Comparison of ENCODE assay signal across 16 cellular contexts in genomic region chr9:123615381-123615780, GRCh38.
DNase-seq lines count a peak whose midpoint lies in the region; ATAC-seq and TF ChIP-seq lines count a peak whose summit lies in the region.
"Had no signal": no experiment of that assay in that cellular context is flagged by ENCODE, and none has a peak within 500 bp of the region (broad histone marks: within the 10 kb centered on the region; RNA-seq: fewer than 3 reads in every experiment).

No MANE protein-coding gene starts in this region.

- no peaks in the 10 kb centered on the region for H3K9me3 Mint-ChIP-seq in activated naive CD8-positive, alpha-beta T cell treated with anti-CD3 and anti-CD28 coated beads, Interleukin-2, amount 50 U/mL, for 24 hours
- H3K9me3 Mint-ChIP-seq in activated naive CD8-positive, alpha-beta T cell treated with anti-CD3 and anti-CD28 coated beads for 36 hours = no peaks in the 10 kb centered on the region
- no peaks in the 10 kb centered on the region for H3K9me3 Mint-ChIP-seq in activated B cell treated with CpG ODN at 0.5 μM for 24 hours
- H3K9me3 Mint-ChIP-seq: effector memory CD8-positive, alpha-beta T cell had no signal

- intact Hi-C loops in activated B cell treated with CpG ODN at 0.5 μM for 24 hours (cut with micrococcal nuclease) = no loop called here
- intact Hi-C loops in breast epithelium (cut with DNase I; ENCODE audit: low total_unique reads) = loop anchor here (10.0 kb wide), 2 partner anchors 889 to 1081 kb away; partner anchors contain the start of gene NR5A1

- H3K27ac ChIP-seq in breast epithelium = no peak overlapping the region
- H3K27ac ChIP-seq: ascending aorta, ovary had no signal

- no peak for DNase-seq in activated naive CD8-positive, alpha-beta T cell treated with anti-CD3 and anti-CD28 coated beads, Interleukin-2, amount 50 U/mL, for 24 hours
- no peak for DNase-seq in activated naive CD8-positive, alpha-beta T cell treated with anti-CD3 and anti-CD28 coated beads for 36 hours
- DNase-seq in NAMALWA (ENCODE audit: low spot score) (peak; percentile 6), activated B cell treated with CpG ODN at 0.5 μM for 24 hours (no peak), breast epithelium (ENCODE audit: low spot score in 2 of 2) (no peak), Kasumi-1 (lab: John Stamatoyannopoulos, UW) (no peak)
- DNase-seq: activated CD4-positive, alpha-beta T cell treated with anti-CD3 and anti-CD28 coated beads for 48 hours; activated naive CD4-positive, alpha-beta T cell treated with Interleukin-2 at 50 U/mL for 16 hours; effector memory CD8-positive, alpha-beta T cell; left ventricle myocardium superior; NCI-H187 treated with DMSO at 0.1 percent for 48 hours; ovary had no signal

- H3K4me3 ChIP-seq in breast epithelium = no peak overlapping the region
- H3K4me3 ChIP-seq: ascending aorta, ovary had no signal

- no peak overlapping the region for H3K4me3 Mint-ChIP-seq in activated naive CD8-positive, alpha-beta T cell treated with anti-CD3 and anti-CD28 coated beads, Interleukin-2, amount 50 U/mL, for 24 hours
- no peak overlapping the region for H3K4me3 Mint-ChIP-seq in activated naive CD8-positive, alpha-beta T cell treated with anti-CD3 and anti-CD28 coated beads for 36 hours
- no peak overlapping the region for H3K4me3 Mint-ChIP-seq in activated B cell treated with CpG ODN at 0.5 μM for 24 hours
- H3K4me3 Mint-ChIP-seq: effector memory CD8-positive, alpha-beta T cell had no signal

- POLR2A ChIA-PET in activated B cell treated with CpG ODN at 0.5 μM for 24 hours (lab: Charles Lee) = no interaction called here

- CTCF ChIA-PET in activated B cell treated with CpG ODN at 0.5 μM for 24 hours (lab: Charles Lee) = interaction anchor here (1.4 kb wide), 1 partner anchor 9 kb away, joined by 3 read pairs; no protein-coding TSS in a partner anchor

- ATAC-seq in activated naive CD8-positive, alpha-beta T cell treated with anti-CD3 and anti-CD28 coated beads, Interleukin-2, amount 50 U/mL, for 24 hours = peak; percentile 49
- peak; percentile 50 for ATAC-seq in activated B cell treated with CpG ODN at 0.5 μM for 24 hours (ENCODE audit: low read depth)
- no peak for ATAC-seq in HG03571 (IDR thresholded peaks at IDR 0.05; ENCODE audit: unreplicated experiment)
- ATAC-seq in SK-N-SH treated with all-trans-retinoic acid at 6 μM for 48 hours = no peak
- ATAC-seq: effector memory CD8-positive, alpha-beta T cell; left ventricle myocardium superior; sciatic nerve had no signal

- no peaks in the 10 kb centered on the region for H3K4me1 ChIP-seq in breast epithelium
- H3K4me1 ChIP-seq: ascending aorta had no signal

- no peaks in the 10 kb centered on the region for H3K27me3 ChIP-seq in breast epithelium
- H3K27me3 ChIP-seq: ascending aorta, ovary had no signal

- no peaks in the 10 kb centered on the region for H3K9me3 ChIP-seq in breast epithelium
- H3K9me3 ChIP-seq: ascending aorta, ovary had no signal

- H3K4me1 Mint-ChIP-seq in activated naive CD8-positive, alpha-beta T cell treated with anti-CD3 and anti-CD28 coated beads, Interleukin-2, amount 50 U/mL, for 24 hours = peaks cover 4% of the 10 kb centered on the region
- peaks cover 6% of the 10 kb centered on the region for H3K4me1 Mint-ChIP-seq in activated naive CD8-positive, alpha-beta T cell treated with anti-CD3 and anti-CD28 coated beads for 36 hours
- peaks cover 21% of the 10 kb centered on the region for H3K4me1 Mint-ChIP-seq in activated B cell treated with CpG ODN at 0.5 μM for 24 hours

- H3K36me3 ChIP-seq in breast epithelium = no peaks in the 10 kb centered on the region
- H3K36me3 ChIP-seq: ascending aorta, ovary had no signal

- H3K36me3 Mint-ChIP-seq in activated naive CD8-positive, alpha-beta T cell treated with anti-CD3 and anti-CD28 coated beads, Interleukin-2, amount 50 U/mL, for 24 hours (ENCODE audit: low read depth) = peaks cover 4% of the 10 kb centered on the region
- peaks cover 8% of the 10 kb centered on the region for H3K36me3 Mint-ChIP-seq in activated naive CD8-positive, alpha-beta T cell treated with anti-CD3 and anti-CD28 coated beads for 36 hours
- H3K36me3 Mint-ChIP-seq in activated B cell treated with CpG ODN at 0.5 μM for 24 hours (ENCODE audit: low read depth) = no peaks in the 10 kb centered on the region

- no peak for TF ChIP-seq POLR2A in breast epithelium (IDR thresholded peaks at IDR 0.05)

- TF ChIP-seq CTCF in activated B cell treated with CpG ODN at 0.5 μM for 24 hours (IDR thresholded peaks at IDR 0.05) = no peak
- no peak for TF ChIP-seq CTCF in breast epithelium (IDR thresholded peaks at IDR 0.05)

- no peak overlapping the region for H3K27ac Mint-ChIP-seq in activated naive CD8-positive, alpha-beta T cell treated with anti-CD3 and anti-CD28 coated beads, Interleukin-2, amount 50 U/mL, for 24 hours
- H3K27ac Mint-ChIP-seq in activated naive CD8-positive, alpha-beta T cell treated with anti-CD3 and anti-CD28 coated beads for 36 hours = no peak overlapping the region
- no peak overlapping the region for H3K27ac Mint-ChIP-seq in activated B cell treated with CpG ODN at 0.5 μM for 24 hours

- H3K27me3 Mint-ChIP-seq in activated naive CD8-positive, alpha-beta T cell treated with anti-CD3 and anti-CD28 coated beads, Interleukin-2, amount 50 U/mL, for 24 hours = no peaks in the 10 kb centered on the region
- no peaks in the 10 kb centered on the region for H3K27me3 Mint-ChIP-seq in activated naive CD8-positive, alpha-beta T cell treated with anti-CD3 and anti-CD28 coated beads for 36 hours
- H3K27me3 Mint-ChIP-seq in activated B cell treated with CpG ODN at 0.5 μM for 24 hours = no peaks in the 10 kb centered on the region
- H3K27me3 Mint-ChIP-seq: effector memory CD8-positive, alpha-beta T cell had no signal

TF ChIP-seq in SK-N-SH treated with all-trans-retinoic acid at 6 μM for 48 hours, 23 proteins besides CTCF, POLR2A, EP300 and RAD21:
- TF ChIP-seq ISL1 (CRISPR knock-in tag; IDR thresholded peaks at IDR 0.05) (no peak), PPARA (CRISPR knock-in tag; IDR thresholded peaks at IDR 0.05; ENCODE audit: borderline replicate concordance) (no peak), ESRRG (CRISPR knock-in tag; IDR thresholded peaks at IDR 0.05) (no peak), RARB (CRISPR knock-in tag; IDR thresholded peaks at IDR 0.05) (no peak), CSDC2 (CRISPR knock-in tag; IDR thresholded peaks at IDR 0.05) (no peak), GLIS3 (CRISPR knock-in tag; IDR thresholded peaks at IDR 0.05) (no peak), POU6F1 (CRISPR knock-in tag; IDR thresholded peaks at IDR 0.05; ENCODE audit: borderline replicate concordance, low read depth) (no peak), ZC3H10 (CRISPR knock-in tag; IDR thresholded peaks at IDR 0.05) (no peak), BACH2 (CRISPR knock-in tag; IDR thresholded peaks at IDR 0.05; ENCODE audit: borderline replicate concordance) (no peak)

Comparison
In these comparisons a context has a peak if more than half of its experiments do, and no peak if none do; other contexts are left out.
1. ATAC-seq: peak in activated naive CD8-positive, alpha-beta T cell treated with anti-CD3 and anti-CD28 coated beads, Interleukin-2, amount 50 U/mL, for 24 hours (single experiment) and activated B cell treated with CpG ODN at 0.5 μM for 24 hours (single experiment); none in HG03571 (single experiment) and SK-N-SH treated with all-trans-retinoic acid at 6 μM for 48 hours (single experiment).